ENCODE assay signal across 8 cellular contexts in the genomic region with DNA sequence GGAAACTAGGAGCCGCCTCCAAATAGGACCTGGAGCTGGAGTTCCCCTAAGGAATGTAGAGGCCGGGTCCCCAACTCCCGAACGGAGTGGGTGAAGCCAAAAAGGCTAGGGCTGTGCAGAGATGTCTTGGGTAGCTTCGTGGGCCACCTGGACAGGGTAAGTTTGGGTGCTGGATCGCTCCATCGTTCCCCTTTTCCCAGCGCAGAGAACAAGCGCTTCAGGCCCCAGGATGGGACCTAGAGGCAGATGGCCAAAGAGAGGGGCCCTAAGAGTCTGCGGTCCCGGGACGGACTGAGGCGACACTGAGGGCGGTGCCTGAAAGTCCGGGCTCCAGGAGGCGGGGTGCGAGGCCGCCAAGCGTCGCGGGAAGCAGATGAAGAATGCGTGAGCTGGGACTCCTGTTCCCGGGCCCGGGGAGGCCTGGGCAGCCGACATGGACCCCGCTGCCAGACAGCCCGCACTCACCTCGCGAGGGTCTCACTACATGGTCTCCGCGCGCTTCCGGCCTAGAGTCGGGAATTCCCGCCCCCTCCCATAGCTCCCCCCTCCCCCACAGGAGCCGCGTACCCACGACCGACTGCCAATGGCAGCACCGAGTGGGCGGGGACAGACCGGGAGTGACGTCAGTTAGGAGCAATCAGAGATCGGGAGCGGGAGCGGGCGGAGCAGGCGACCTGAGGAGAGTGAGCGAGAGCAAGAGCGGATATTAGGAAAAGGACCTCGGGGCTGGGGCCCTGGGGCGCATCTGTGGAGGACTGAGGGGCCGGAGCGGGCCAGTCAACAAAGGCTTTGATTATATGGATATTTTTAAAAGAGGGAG. TPM values are rescaled to one million over a fixed set of nuclear protein-coding genes. Genes with fewer than 3 reads are reported as not detected.
DNase-seq lines count a peak whose midpoint lies in the region; ATAC-seq, FAIRE-seq and TF ChIP-seq lines count a peak whose summit lies in the region.

A gene with protein sequence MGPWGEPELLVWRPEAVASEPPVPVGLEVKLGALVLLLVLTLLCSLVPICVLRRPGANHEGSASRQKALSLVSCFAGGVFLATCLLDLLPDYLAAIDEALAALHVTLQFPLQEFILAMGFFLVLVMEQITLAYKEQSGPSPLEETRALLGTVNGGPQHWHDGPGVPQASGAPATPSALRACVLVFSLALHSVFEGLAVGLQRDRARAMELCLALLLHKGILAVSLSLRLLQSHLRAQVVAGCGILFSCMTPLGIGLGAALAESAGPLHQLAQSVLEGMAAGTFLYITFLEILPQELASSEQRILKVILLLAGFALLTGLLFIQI (minus strand): TSS at position 508 of the 820 bp plus-strand sequence. CDS start 822 bp downstream, outside the sequence.

- DNase-seq in D721Med (ENCODE audit: insufficient read length, low spot score) (peak; percentile 98), Panc1 (ENCODE audit: low read depth, low spot score) (peak; percentile 95), epithelial cell of proximal tubule (ENCODE audit: low read depth) (no peak)
- peak; percentile 94 for DNase-seq in activated T-cell treated with anti-CD3 and anti-CD28 coated beads, Interleukin-2, amount 50 U/mL, for 1 hour
- peak; percentile 87 to 88 for DNase-seq in stimulated activated CD8-positive, alpha-beta memory T cell treated with anti-CD3 and anti-CD28 coated beads, Interleukin-4, amount 100 ng/mL, for 4 hours (ENCODE audit: low read depth in 2 of 2, low spot score in 1 of 2)

- H3K36me3 ChIP-seq in KOPT-K1 (ENCODE audit: insufficient read depth, low read length) (peaks cover 17% of the 10 kb centered on the region; the same call in 1 of the 2 replicates), Panc1 (ENCODE audit: control insufficient read depth, insufficient read depth, low read length) (no peaks in the 10 kb centered on the region; the same call in 1 of the 2 replicates), mucosa of rectum (ENCODE audit: control insufficient read depth in 2 of 2, insufficient read depth in 2 of 2, low read length in 2 of 2) (peaks cover 6 to 10% of the 10 kb centered on the region in 2 donors)

- POLR2A ChIA-PET in Panc1 (lab: Charles Lee) = interaction anchor here (0.6 kb wide), 1 partner anchor 182 kb away, joined by 3 read pairs; no protein-coding TSS in a partner anchor

- BruUV-seq in Panc1 (replicated peaks; lab: Mats Ljungman, UMichigan) = no TSS peak

- no peaks in the 10 kb centered on the region for H3K9me3 ChIP-seq in KOPT-K1 (ENCODE audit: insufficient read depth, low read length, poor library complexity, severe bottlenecking)
- H3K9me3 ChIP-seq in Panc1 (ENCODE audit: control insufficient read depth, insufficient read depth, low read depth, low read length) = no peaks in the 10 kb centered on the region
- H3K9me3 ChIP-seq in mucosa of rectum (ENCODE audit: control insufficient read depth in 2 of 2, low read length in 2 of 2) = no peaks in the 10 kb centered on the region

- TF ChIP-seq CTCF in D721Med (IDR thresholded peaks at IDR 0.05; ENCODE audit: insufficient read depth, missing control alignments) (no peak), Panc1 (IDR thresholded peaks at IDR 0.05) (no peak), epithelial cell of proximal tubule (conservative IDR thresholded peaks at IDR 0.05; ENCODE audit: low read depth, low read length) (no peak)

- H3K4me3 ChIP-seq in Panc1 (ENCODE audit: low read depth in 2 of 2, low read length in 2 of 2) = peak within 1 kb of the TSS; percentile 60 to 95
- peak within 1 kb of the TSS; percentile 69 for H3K4me3 ChIP-seq in epithelial cell of proximal tubule (ENCODE audit: low read depth, low read length)
- H3K4me3 ChIP-seq in mucosa of rectum (ENCODE audit: low read length in 2 of 2) = peak within 1 kb of the TSS; percentile 81 to 96

- in situ Hi-C loops in Panc1 (cut with HindIII; ENCODE audit: low pct_unique_long_range_greater_than_20kb, low sequenced_read_pairs) = loop anchor here (5.0 kb wide), 1 partner anchor 76 kb away; no protein-coding TSS in a partner anchor

- H3K4me1 ChIP-seq in Panc1 (ENCODE audit: control insufficient read depth, insufficient read depth, low read length) (peaks cover 26% of the 10 kb centered on the region), mucosa of rectum (ENCODE audit: control insufficient read depth in 2 of 2, insufficient read depth in 2 of 2, low read length in 2 of 2) (peaks cover 34 to 42% of the 10 kb centered on the region in 2 donors)

- H3K9ac ChIP-seq in mucosa of rectum (ENCODE audit: low read depth in 1 of 2, low read length in 2 of 2) = peak within 1 kb of the TSS; percentile 93 to 98

- CTCF ChIA-PET in Panc1 (lab: Charles Lee) = interaction anchor here (1.0 kb wide), 1 partner anchor 285 kb away, joined by 4 read pairs; a partner anchor contains a TSS

- intact Hi-C loops in Panc1 (cut with micrococcal nuclease; ENCODE audit: unreplicated experiment) = no loop called here

- peak within 1 kb of the TSS; percentile 79 for H3K27ac ChIP-seq in KOPT-K1 (ENCODE audit: low read depth, low read length, poor library complexity, severe bottlenecking)
- peak within 1 kb of the TSS; percentile 94 for H3K27ac ChIP-seq in Panc1 (ENCODE audit: low read length)
- H3K27ac ChIP-seq in mucosa of rectum (ENCODE audit: low read depth in 2 of 2, low read length in 2 of 2) = peak within 1 kb of the TSS; percentile 89 to 95

- peak; percentile 38 for ATAC-seq in GM21619 (IDR thresholded peaks at IDR 0.05; ENCODE audit: unreplicated experiment)
- ATAC-seq in Panc1 = peak; percentile 85

- FAIRE-seq in D721Med (lab: Jason Lieb, UNC) = no peak

- H3K27me3 ChIP-seq in Panc1 (ENCODE audit: control insufficient read depth, insufficient read depth, low read length) = no peaks in the 10 kb centered on the region
- H3K27me3 ChIP-seq in mucosa of rectum (ENCODE audit: control insufficient read depth in 2 of 2, insufficient read depth in 2 of 2, low read length in 2 of 2) = no peaks in the 10 kb centered on the region

RNA-seq across cellular contexts. Expression of the gene that starts here (rescaled TPM):
- total RNA-seq in Panc1 (2021; ENCODE audit: unreplicated experiment) (158 TPM), epithelial cell of proximal tubule (107 and 145 TPM in 2 replicates)
- polyA plus RNA-seq in Panc1 (2012; ENCODE audit: insufficient read length) = 185 TPM
